Comparison of ENCODE assay signal across 18 cellular contexts in the genomic region with DNA sequence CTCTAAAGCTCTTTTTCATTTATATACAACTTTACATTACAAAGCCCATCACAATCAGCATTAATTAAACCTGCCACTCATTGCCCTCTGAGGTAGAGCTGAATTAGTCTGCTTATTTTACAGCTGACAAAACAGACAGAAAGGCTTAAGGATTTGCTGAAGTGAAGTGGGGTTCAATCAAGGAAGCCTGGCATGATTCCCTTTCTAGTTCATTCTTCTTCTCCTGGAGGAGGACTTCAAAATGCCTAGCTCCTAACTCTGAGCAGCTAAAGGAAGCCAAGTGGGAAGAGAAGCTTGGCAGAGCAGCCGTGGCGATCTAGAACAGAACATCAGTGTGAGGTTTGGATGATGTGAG.
"Had no signal": no experiment of that assay in that cellular context is flagged by ENCODE, and none has a peak within 500 bp of the region (broad histone marks: within the 10 kb centered on the region; RNA-seq: fewer than 3 reads in every experiment).

No MANE protein-coding gene starts in this region.

- H3K9ac ChIP-seq: parathyroid adenoma had no signal

- H3K27me3 ChIP-seq: brain microvascular endothelial cell, colonic mucosa, gastroesophageal sphincter, heart right ventricle, tibial nerve, uterus had no signal

- H3K36me3 ChIP-seq: brain microvascular endothelial cell, colonic mucosa, gastroesophageal sphincter, heart right ventricle, left ventricle myocardium inferior, tibial nerve, uterus had no signal

- DNase-seq: activated CD4-positive, alpha-beta T cell treated with anti-CD3 and anti-CD28 coated beads for 36 hours; activated CD4-positive, alpha-beta T cell treated with anti-CD3 and anti-CD28 coated beads, Interleukin-2, amount 50 U/mL, for 48 hours; activated naive CD4-positive, alpha-beta T cell; activated naive CD8-positive, alpha-beta T cell treated with anti-CD3 and anti-CD28 coated beads, Interleukin-2, amount 10 ng/mL, durations not matched to agents 7 days and 5 days; activated T-cell treated with anti-CD3 and anti-CD28 coated beads for 4 hours; brain microvascular endothelial cell; colonic mucosa; heart right ventricle; kidney glomerular epithelial cell; left ventricle myocardium inferior; mammary epithelial cell; mucosa of descending colon; naive B cell; stimulated activated naive CD4-positive, alpha-beta T cell treated with Interleukin-2 at 50 U/mL for 16 hours; uterus had no signal

- H3K79me2 ChIP-seq: parathyroid adenoma had no signal

- H3K4me3 ChIP-seq: colonic mucosa, gastroesophageal sphincter, heart right ventricle, left ventricle myocardium inferior, mucosa of descending colon, tibial nerve, uterus had no signal

- H3K4me1 ChIP-seq: colonic mucosa, gastroesophageal sphincter, left ventricle myocardium inferior, parathyroid adenoma, tibial nerve, uterus had no signal

- H3K27ac ChIP-seq: brain microvascular endothelial cell, colonic mucosa, gastroesophageal sphincter, heart right ventricle, left ventricle myocardium inferior, parathyroid adenoma, tibial nerve, uterus had no signal

- H2AFZ ChIP-seq: parathyroid adenoma had no signal

- H3K9me3 ChIP-seq: colonic mucosa, gastroesophageal sphincter, heart right ventricle, left ventricle myocardium inferior, mucosa of descending colon, tibial nerve, uterus had no signal

- ATAC-seq: activated CD4-positive, alpha-beta T cell treated with anti-CD3 and anti-CD28 coated beads for 36 hours; gastroesophageal sphincter; heart right ventricle; mucosa of descending colon had no signal
